In genomic region chr10:13234736-13235135, GRCh38 we compare ENCODE assay signal across 14 cellular contexts. TPM values are rescaled to one million over a fixed set of nuclear protein-coding genes. Genes with fewer than 3 reads are reported as not detected.
"Had no signal": no experiment of that assay in that cellular context is flagged by ENCODE, and none has a peak within 500 bp of the region (broad histone marks: within the 10 kb centered on the region; RNA-seq: fewer than 3 reads in every experiment).

No MANE protein-coding gene starts in this region.

RNA-seq across cellular contexts. Expression of gene UCMA, which starts 0.6 kb away (rescaled TPM):
- total RNA-seq: activated B cell treated with CpG ODN at 0.5 μM for 24 hours; activated CD4-positive, alpha-beta memory T cell treated with anti-CD3 and anti-CD28 coated beads for 36 hours; activated CD4-positive, alpha-beta memory T cell treated with anti-CD3 and anti-CD28 coated beads, Interleukin-2, amount 10 ng/mL, durations not matched to agents 7 days and 5 days; activated CD4-positive, alpha-beta T cell treated with anti-CD3 and anti-CD28 coated beads for 36 hours; activated CD4-positive, alpha-beta T cell treated with anti-CD3 and anti-CD28 coated beads, Interleukin-2, amount 10 ng/mL, durations not matched to agents 24 days and 14 days; activated CD4-positive, alpha-beta T cell treated with anti-CD3 and anti-CD28 coated beads, Interleukin-2, amount 10 ng/mL, durations not matched to agents 7 days and 5 days; activated CD8-positive, alpha-beta memory T cell treated with anti-CD3 and anti-CD28 coated beads for 36 hours; activated CD8-positive, alpha-beta memory T cell treated with anti-CD3 and anti-CD28 coated beads, Interleukin-2, amount 10 ng/mL, durations not matched to agents 7 days and 5 days; activated CD8-positive, alpha-beta T cell treated with anti-CD3 and anti-CD28 coated beads for 36 hours; activated CD8-positive, alpha-beta T cell treated with anti-CD3 and anti-CD28 coated beads, Interleukin-2, amount 10 ng/mL, durations not matched to agents 7 days and 5 days; T-cell; T-helper 1 cell treated with Interleukin-12 subunit alpha and Interleukin-12 subunit beta and Interleukin-4 antibody, amounts not matched to agents 30 ng/mL and 1 ng/mL, for 36 hours; T-helper 17 cell; T-helper 2 cell treated with Interferon-gamma antibody and Interleukin-4, amounts not matched to agents 100 ng/mL and 5 ng/mL, for 36 hours had no signal
